29 cellular contexts compared by ENCODE assay signal in the genomic region with DNA sequence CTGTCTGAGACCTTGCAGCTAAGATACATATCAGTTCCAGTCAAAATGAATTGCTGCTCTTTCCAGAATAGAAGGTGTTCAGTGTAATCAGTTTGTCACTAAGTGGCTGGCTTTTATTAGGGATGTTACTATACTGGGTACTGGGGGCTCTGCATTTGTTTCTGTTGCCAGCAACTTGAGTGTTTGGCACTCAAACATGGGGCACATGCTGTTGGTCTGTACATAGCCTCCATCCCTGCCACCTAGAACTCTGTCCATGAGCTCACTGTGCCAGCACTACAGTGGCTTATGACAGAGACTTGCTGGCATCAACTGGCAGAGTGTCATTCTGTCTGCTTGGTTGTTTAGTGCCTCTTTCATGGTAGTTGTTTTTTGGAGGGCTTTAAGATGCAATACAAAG. TPM values are rescaled to one million over a fixed set of nuclear protein-coding genes. Genes with fewer than 3 reads are reported as not detected.
DNase-seq lines count a peak whose midpoint lies in the region; ATAC-seq and TF ChIP-seq lines count a peak whose summit lies in the region.
"Had no signal": no experiment of that assay in that cellular context is flagged by ENCODE, and none has a peak within 500 bp of the region (broad histone marks: within the 10 kb centered on the region; RNA-seq: fewer than 3 reads in every experiment).

No MANE protein-coding gene starts in this region.

- no peak for DNase-seq in Right ventricle myocardium superior
- DNase-seq in right atrium auricular region (ENCODE audit: low spot score), result no peak
- DNase-seq in heart right ventricle, result peak in 1 of 2 donors; percentile 15
- DNase-seq in left ventricle myocardium inferior, result peak; percentile 16
- DNase-seq in right cardiac atrium, result peak in 1 of 3 donors; percentile 37
- no peak for DNase-seq in effector CD8-positive, alpha-beta T cell (lab: John Stamatoyannopoulos, UW)
- no peak for DNase-seq in NCI-H1105 treated with DMSO at 0.1 percent for 48 hours (lab: John Stamatoyannopoulos, UW)
- DNase-seq in GM03348 (ENCODE audit: low spot score), result no peak
- DNase-seq: 8988T; ACHN; BE2C; C1 segment of cervical spinal cord; CD4-positive, alpha-beta memory T cell; CD4-positive, CD25-positive, alpha-beta regulatory T cell; CD8-positive, alpha-beta memory T cell; COR-L47; DMS 273 treated with DMSO at 0.1 percent for 48 hours; DMS153; DMS53; DMS79; DND-41; EL; GDM1 had no signal

- ATAC-seq in Right ventricle myocardium superior (ENCODE audit: poor library complexity) (peak; percentile 85), heart right ventricle (peak in 6 of 8 donors; percentile 51 to 91 (median 72)), right cardiac atrium (peak; percentile 81 to 91)

- TF ChIP-seq CTCF in right atrium auricular region (IDR thresholded peaks at IDR 0.05), result no peak
- no peak for TF ChIP-seq CTCF in heart right ventricle (IDR thresholded peaks at IDR 0.05)
- TF ChIP-seq CTCF in left ventricle myocardium inferior (IDR thresholded peaks at IDR 0.05; ENCODE audit: borderline replicate concordance), result no peak

- H3K36me3 ChIP-seq in right atrium auricular region, result no peaks in the 10 kb centered on the region
- H3K36me3 ChIP-seq in heart right ventricle, result no peaks in the 10 kb centered on the region
- no peaks in the 10 kb centered on the region for H3K36me3 ChIP-seq in left ventricle myocardium inferior
- H3K36me3 ChIP-seq: BE2C, BLaER1 had no signal

- H3K9me3 ChIP-seq in right atrium auricular region, result no peaks in the 10 kb centered on the region
- no peaks in the 10 kb centered on the region for H3K9me3 ChIP-seq in heart right ventricle
- no peaks in the 10 kb centered on the region for H3K9me3 ChIP-seq in left ventricle myocardium inferior (replicated peaks)
- H3K9me3 ChIP-seq in right cardiac atrium (ENCODE audit: control insufficient read depth, low read length), result no peaks in the 10 kb centered on the region
- H3K9me3 ChIP-seq: BE2C had no signal

- H3K4me1 ChIP-seq in right atrium auricular region, result peaks cover 0 to 5% of the 10 kb centered on the region in 2 donors
- H3K4me1 ChIP-seq in heart right ventricle, result no peaks in the 10 kb centered on the region
- peaks cover 8% of the 10 kb centered on the region for H3K4me1 ChIP-seq in left ventricle myocardium inferior
- H3K4me1 ChIP-seq in right cardiac atrium (ENCODE audit: control insufficient read depth, insufficient read depth, low read length), result no peaks in the 10 kb centered on the region
- H3K4me1 ChIP-seq: BE2C had no signal

- no peaks in the 10 kb centered on the region for H3K27me3 ChIP-seq in right atrium auricular region
- no peaks in the 10 kb centered on the region for H3K27me3 ChIP-seq in heart right ventricle
- no peaks in the 10 kb centered on the region for H3K27me3 ChIP-seq in left ventricle myocardium inferior (ENCODE audit: low read depth)
- H3K27me3 ChIP-seq in right cardiac atrium (ENCODE audit: control insufficient read depth, insufficient read depth), result no peaks in the 10 kb centered on the region
- H3K27me3 ChIP-seq: BLaER1 had no signal

- H3K4me3 ChIP-seq in right atrium auricular region (no peak overlapping the region), heart right ventricle (no peak overlapping the region), left ventricle myocardium inferior (no peak overlapping the region), right cardiac atrium (ENCODE audit: low read length) (no peak overlapping the region)
- H3K4me3 ChIP-seq: BLaER1 had no signal

- intact Hi-C loops in Right ventricle myocardium superior (cut with DNase I) (no loop called here), heart right ventricle (cut with DNase I) (no loop called here), left ventricle myocardium inferior (cut with micrococcal nuclease) (no loop called here), right cardiac atrium (cut with DNase I) (no loop called here)

- H3K27ac ChIP-seq in right atrium auricular region, result no peak overlapping the region
- no peak overlapping the region for H3K27ac ChIP-seq in heart right ventricle
- H3K27ac ChIP-seq in left ventricle myocardium inferior (replicated peaks), result no peak overlapping the region
- no peak overlapping the region for H3K27ac ChIP-seq in right cardiac atrium (ENCODE audit: low read length)

RNA-seq across cellular contexts. Expression of a gene that starts 45.1 kb away (rescaled TPM):
- total RNA-seq in Right ventricle myocardium superior (not detected), right atrium auricular region (not detected), heart right ventricle (not detected), left ventricle myocardium inferior (not detected), right cardiac atrium (not detected)
- polyA plus RNA-seq in heart right ventricle (not detected), right cardiac atrium (not detected)
- total RNA-seq: A673; CD4-positive, alpha-beta memory T cell; CD4-positive, CD25-positive, alpha-beta regulatory T cell; CD8-positive, alpha-beta memory T cell; Daoy; G401 had no signal
- polyA plus RNA-seq: AG04450; CD14-positive monocyte; CD4-positive, CD25-positive, alpha-beta regulatory T cell; CD8-positive, alpha-beta memory T cell had no signal
